In the genomic region with DNA sequence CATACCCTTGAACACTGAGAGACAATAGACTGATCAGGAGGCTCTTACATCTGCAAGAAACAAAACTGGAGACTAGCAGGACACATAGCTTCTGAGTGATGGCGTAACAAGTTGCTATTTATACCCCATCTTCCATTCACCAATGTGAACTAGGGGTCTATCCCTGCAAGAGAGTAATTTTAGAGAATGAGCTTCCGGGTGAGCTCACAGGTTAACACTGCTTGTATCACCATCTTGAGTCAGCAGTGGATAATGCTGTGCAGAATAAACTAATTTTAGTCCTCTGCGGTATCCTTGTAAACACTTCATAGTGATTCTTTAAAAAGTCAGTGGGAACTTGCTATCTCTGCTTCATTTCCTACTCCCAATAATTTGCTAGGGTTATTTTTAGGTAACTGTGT, we compare ENCODE assay signal across 1 cellular context.
TF ChIP-seq lines count a peak whose summit lies in the region.

No MANE protein-coding gene starts in this region.

TF ChIP-seq in IMR-90, 13 proteins besides CTCF, POLR2A, EP300 and RAD21:
- TF ChIP-seq CEBPB (IDR thresholded peaks at IDR 0.05; ENCODE audit: low read depth, low read length): peak; percentile 50; the same call in 1 of the 2 replicates
